ENCODE assay signal across 14 cellular contexts in the genomic region with DNA sequence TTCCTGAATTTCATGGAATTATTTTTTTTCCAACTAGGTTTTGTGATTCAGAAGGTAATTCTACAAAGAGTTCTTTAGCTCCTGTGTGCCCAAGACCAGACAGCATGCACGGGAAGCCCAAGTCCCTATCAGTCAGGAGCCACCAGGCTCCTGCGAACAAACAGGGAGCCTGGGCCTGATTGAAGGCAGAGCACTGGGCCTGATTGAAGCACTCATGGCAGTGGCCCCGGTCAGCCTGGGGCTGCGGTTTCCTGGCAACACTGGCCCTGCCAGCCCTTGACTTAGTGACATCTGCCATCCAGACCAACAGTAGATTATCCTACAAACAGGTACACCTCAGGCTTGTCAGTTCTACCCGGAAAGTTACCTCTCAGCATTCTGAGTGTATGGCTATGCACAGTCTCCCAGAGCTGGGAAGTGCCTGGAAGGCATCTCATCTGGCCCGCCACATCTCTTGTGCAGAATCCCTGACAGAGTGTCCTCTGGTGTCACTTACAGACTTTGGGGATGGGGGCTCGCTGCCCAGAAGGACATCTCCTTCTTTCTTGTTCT.
DNase-seq lines count a peak whose midpoint lies in the region; ATAC-seq, FAIRE-seq and TF ChIP-seq lines count a peak whose summit lies in the region.
"Had no signal": no experiment of that assay in that cellular context is flagged by ENCODE, and none has a peak within 500 bp of the region (broad histone marks: within the 10 kb centered on the region; RNA-seq: fewer than 3 reads in every experiment).

No MANE protein-coding gene starts in this region.

- CTCF ChIA-PET in HepG2 (lab: Yijun Ruan, JAX; ENCODE audit: low intra/inter-chr PET ratio, low total read pairs), result no interaction called here
- CTCF ChIA-PET in SK-N-SH (lab: Yijun Ruan, JAX), result interaction anchor here (0.7 to 4.6 kb wide), 13 partner anchors 9 to 175 kb away, joined by 3 to 21 read pairs (median 5); partner anchors contain the start of gene VEGFA

- H3K9me2 ChIP-seq in SK-N-SH, result no peaks in the 10 kb centered on the region

- no peaks in the 10 kb centered on the region for H3F3A ChIP-seq in SK-N-SH (replicated peaks; ENCODE audit: insufficient read depth)

- peak overlapping the region; percentile 15 for H2BK15ac ChIP-seq in mesenchymal stem cell (ENCODE audit: low read depth, poor library complexity, severe bottlenecking)

- no peak overlapping the region for H4K91ac ChIP-seq in mesenchymal stem cell (ENCODE audit: low read length)

- TF ChIP-seq POLR2A in right lobe of liver (IDR thresholded peaks at IDR 0.05), result no peak
- no peak for TF ChIP-seq POLR2A in HepG2 (IDR thresholded peaks at IDR 0.05; ENCODE audit: insufficient read depth in 1 of 2, low read depth in 2 of 2, low read length in 2 of 2)
- no peak for TF ChIP-seq POLR2A in thyroid gland (IDR thresholded peaks at IDR 0.05)

- H3K27ac ChIP-seq in right lobe of liver, result no peak overlapping the region
- no peak overlapping the region for H3K27ac ChIP-seq in HepG2 (ENCODE audit: extremely low read length, insufficient read depth, low read length)
- H3K27ac ChIP-seq in SK-N-SH (ENCODE audit: low read depth in 2 of 2, low read length in 1 of 2), result peak overlapping the region in 1 of 2 experiments; percentile 91; a peak in 2 of 4 replicates
- no peak overlapping the region for H3K27ac ChIP-seq in mesenchymal stem cell (ENCODE audit: low read length, poor library complexity, severe bottlenecking)
- no peak overlapping the region for H3K27ac ChIP-seq in thyroid gland
- H3K27ac ChIP-seq: BLaER1 had no signal

- H3K4me1 ChIP-seq in right lobe of liver, result peaks cover 0 to 40% (median 16%) of the 10 kb centered on the region in 4 donors
- H3K4me1 ChIP-seq in HepG2 (ENCODE audit: insufficient read depth, low read length), result peaks cover 54% of the 10 kb centered on the region
- H3K4me1 ChIP-seq in SK-N-SH (ENCODE audit: control insufficient read depth in 1 of 2, insufficient read depth in 2 of 2, low read depth in 1 of 2, low read length in 1 of 2), result peaks cover 0 to 68% of the 10 kb centered on the region in 2 experiments; a peak in 2 of 4 replicates
- H3K4me1 ChIP-seq in mesenchymal stem cell (ENCODE audit: control insufficient read depth, insufficient read depth, low read depth, low read length), result peaks cover 1% of the 10 kb centered on the region
- H3K4me1 ChIP-seq in thyroid gland, result peaks cover 13 to 30% of the 10 kb centered on the region in 2 donors

- no peaks in the 10 kb centered on the region for H3K36me3 ChIP-seq in right lobe of liver
- no peaks in the 10 kb centered on the region for H3K36me3 ChIP-seq in HepG2 (replicated peaks in 1 of 2; ENCODE audit: control insufficient read depth in 1 of 2, insufficient read depth in 2 of 2, low read length in 2 of 2)
- no peaks in the 10 kb centered on the region for H3K36me3 ChIP-seq in SK-N-SH (replicated peaks in 1 of 2; ENCODE audit: control insufficient read depth in 1 of 2, insufficient read depth in 2 of 2, low read length in 1 of 2)
- no peaks in the 10 kb centered on the region for H3K36me3 ChIP-seq in mesenchymal stem cell (ENCODE audit: control insufficient read depth in 1 of 2, insufficient read depth in 2 of 2, low read depth in 1 of 2, low read length in 2 of 2)
- H3K36me3 ChIP-seq in thyroid gland, result no peaks in the 10 kb centered on the region
- H3K36me3 ChIP-seq: BLaER1 had no signal

- no peak overlapping the region for H2BK5ac ChIP-seq in mesenchymal stem cell (ENCODE audit: low read depth, low read length, poor library complexity, severe bottlenecking)

- H3K4me3 ChIP-seq in right lobe of liver, result no peak overlapping the region
- H3K4me3 ChIP-seq in HepG2 (replicated peaks in 1 of 3; ENCODE audit: insufficient read depth in 1 of 3, low read depth in 2 of 3, low read length in 3 of 3), result no peak overlapping the region
- H3K4me3 ChIP-seq in SK-N-SH (ENCODE audit: low read depth in 2 of 2, low read length in 1 of 2), result no peak overlapping the region
- no peak overlapping the region for H3K4me3 ChIP-seq in mesenchymal stem cell (ENCODE audit: insufficient read depth in 1 of 2, low read depth in 1 of 2, low read length in 2 of 2)
- H3K4me3 ChIP-seq in thyroid gland (replicated peaks in 1 of 3), result no peak overlapping the region
- H3K4me3 ChIP-seq: BLaER1, GM23338 had no signal

- no peaks in the 10 kb centered on the region for H3K79me2 ChIP-seq in HepG2 (ENCODE audit: insufficient read depth, low read length)
- H3K79me2 ChIP-seq in SK-N-SH (ENCODE audit: insufficient read depth), result no peaks in the 10 kb centered on the region

- TF ChIP-seq EP300 in HepG2 (IDR thresholded peaks at IDR 0.05; ENCODE audit: low read depth in 2 of 2, low read length in 2 of 2) (no peak), HepG2 (CRISPR knock-in tag; IDR thresholded peaks at IDR 0.05; ENCODE audit: borderline replicate concordance) (no peak), SK-N-SH (IDR thresholded peaks at IDR 0.05; ENCODE audit: borderline replicate concordance in 1 of 2, low read depth in 1 of 2, low read length in 1 of 2) (peak in 1 of 2 experiments; percentile 91; a peak in 2 of 4 replicates)

- H3K9ac ChIP-seq in HepG2 (ENCODE audit: insufficient read depth, low read depth, low read length) (no peak overlapping the region), SK-N-SH (no peak overlapping the region), mesenchymal stem cell (ENCODE audit: low read length) (no peak overlapping the region)
- H3K9ac ChIP-seq: BLaER1 had no signal

- TF ChIP-seq CTCF in right lobe of liver (IDR thresholded peaks at IDR 0.05), result no peak
- TF ChIP-seq CTCF in HepG2 (CRISPR knock-in tag; IDR thresholded peaks at IDR 0.05), result no peak
- no peak for TF ChIP-seq CTCF in SK-N-SH (IDR thresholded peaks at IDR 0.05)
- TF ChIP-seq CTCF in thyroid gland (IDR thresholded peaks at IDR 0.05), result no peak

- no peak overlapping the region for H2BK12ac ChIP-seq in mesenchymal stem cell (ENCODE audit: low read length in 2 of 2)

- H3K23ac ChIP-seq in mesenchymal stem cell (ENCODE audit: low read length in 2 of 2), result no peak overlapping the region

- no peak overlapping the region for H3K4ac ChIP-seq in mesenchymal stem cell (ENCODE audit: low read depth in 1 of 2, low read length in 2 of 2)

- H3K18ac ChIP-seq in mesenchymal stem cell (ENCODE audit: low read depth in 1 of 2, low read length in 2 of 2), result no peak overlapping the region

- no CpG with 5 or more reads among the region's 7 CpGs for WGBS in right lobe of liver (ENCODE audit: insufficient coverage, low coverage, low lambda C conversion rate, missing lambda C conversion rate)
- 84% methylated on average over 7 of the region's 7 CpGs for WGBS in HepG2 (ENCODE audit: low lambda C conversion rate)
- 53% methylated on average over 7 of the region's 7 CpGs for WGBS in SK-N-SH (ENCODE audit: low lambda C conversion rate)
- 98% methylated on average over 7 of the region's 7 CpGs for WGBS in mesenchymal stem cell
- WGBS in thyroid gland, 2 donors, result 93 to 96% methylated on average over 4 to 7 of the region's 7 CpGs

- ATAC-seq in right lobe of liver (no peak), HepG2 (no peak)
- ATAC-seq: GM23338 had no signal

- in situ Hi-C loops in HepG2 (cut with HindIII; ENCODE audit: extremely low pct_ligation_motif_present, low pct_unique_long_range_greater_than_20kb), result no loop called here

- no peak overlapping the region for H2AK5ac ChIP-seq in mesenchymal stem cell (ENCODE audit: low read length, severe bottlenecking)

- intact Hi-C loops in right lobe of liver (cut with DNase I), result no loop called here
- intact Hi-C loops in HepG2 (cut with micrococcal nuclease; ENCODE audit: unreplicated experiment), result no loop called here
- intact Hi-C loops in thyroid gland (cut with DNase I), result no loop called here

- no TSS peak for BruUV-seq in HepG2 (replicated peaks; lab: Mats Ljungman, UMichigan)

- no peaks in the 10 kb centered on the region for H3K9me3 ChIP-seq in right lobe of liver
- no peaks in the 10 kb centered on the region for H3K9me3 ChIP-seq in HepG2 (ENCODE audit: low read length)
- no peaks in the 10 kb centered on the region for H3K9me3 ChIP-seq in SK-N-SH
- H3K9me3 ChIP-seq in mesenchymal stem cell (ENCODE audit: control insufficient read depth, low read length), result no peaks in the 10 kb centered on the region
- no peaks in the 10 kb centered on the region for H3K9me3 ChIP-seq in thyroid gland

- H2BK120ac ChIP-seq in mesenchymal stem cell (ENCODE audit: low read depth, low read length), result no peak overlapping the region

- POLR2A ChIA-PET in HepG2 (lab: Yijun Ruan, JAX), result no interaction called here
- POLR2A ChIA-PET in SK-N-SH (lab: Yijun Ruan, JAX), result interaction anchor here (0.7 to 1.6 kb wide), 8 partner anchors 9 to 153 kb away, joined by 3 to 5 read pairs (median 3); partner anchors contain the start of gene VEGFA

- H3K27me3 ChIP-seq in right lobe of liver, result no peaks in the 10 kb centered on the region
- H3K27me3 ChIP-seq in HepG2 (ENCODE audit: control insufficient read depth in 1 of 2, insufficient read depth in 2 of 2, low read length in 2 of 2), result no peaks in the 10 kb centered on the region
- H3K27me3 ChIP-seq in SK-N-SH (ENCODE audit: insufficient read depth), result no peaks in the 10 kb centered on the region
- H3K27me3 ChIP-seq in mesenchymal stem cell (ENCODE audit: control insufficient read depth in 1 of 2, insufficient read depth in 1 of 2, low read length in 2 of 2), result peaks cover 0 to 9% of the 10 kb centered on the region in 2 experiments
- no peaks in the 10 kb centered on the region for H3K27me3 ChIP-seq in thyroid gland
- H3K27me3 ChIP-seq: BLaER1 had no signal

- no peak for TF ChIP-seq RAD21 in HepG2 (CRISPR knock-in tag; IDR thresholded peaks at IDR 0.05)
- TF ChIP-seq RAD21 in SK-N-SH (IDR thresholded peaks at IDR 0.05; ENCODE audit: low read length), result peak; percentile 39; the same call in 1 of the 2 replicates

- peak in 2 of 3 donors; percentile 6 to 25 for DNase-seq in right lobe of liver
- no peak for DNase-seq in HepG2 (ENCODE audit: low spot score)
- DNase-seq in SK-N-SH, result peak; percentile 84
- DNase-seq in mesenchymal stem cell, result no peak
- no peak for DNase-seq in thyroid gland
- DNase-seq in 8988T, result no peak
- DNase-seq in HuH-7 (ENCODE audit: low spot score), result no peak
- DNase-seq: CD8-positive, alpha-beta memory T cell; DMS79; H9 had no signal

- FAIRE-seq in HepG2 (lab: Jason Lieb, UNC), result no peak
- FAIRE-seq: G401.6, GM12892 had no signal

- H4K8ac ChIP-seq in mesenchymal stem cell (ENCODE audit: low read length), result no peak overlapping the region

- H4K20me1 ChIP-seq in HepG2 (ENCODE audit: insufficient read depth, low read length) (no peaks in the 10 kb centered on the region), SK-N-SH (ENCODE audit: insufficient read depth) (no peaks in the 10 kb centered on the region)
- H4K20me1 ChIP-seq: BLaER1 had no signal

- no peak overlapping the region for H3K4me2 ChIP-seq in HepG2 (ENCODE audit: low read depth, low read length)
- no peak overlapping the region for H3K4me2 ChIP-seq in SK-N-SH
- H3K4me2 ChIP-seq in mesenchymal stem cell (ENCODE audit: low read length, poor library complexity, severe bottlenecking), result no peak overlapping the region
- H3K4me2 ChIP-seq: BLaER1, GM23338 had no signal

- H2AFZ ChIP-seq in HepG2 (ENCODE audit: low read length), result no peak overlapping the region
- no peak overlapping the region for H2AFZ ChIP-seq in SK-N-SH (ENCODE audit: low read depth)
- H2AFZ ChIP-seq in mesenchymal stem cell (ENCODE audit: low read depth, low read length), result no peak overlapping the region
- H2AFZ ChIP-seq: GM23338 had no signal

- H3K14ac ChIP-seq in mesenchymal stem cell (ENCODE audit: low read length in 2 of 2), result no peak overlapping the region

- H3K79me1 ChIP-seq in mesenchymal stem cell (replicated peaks; ENCODE audit: low read length, poor library complexity, severe bottlenecking), result no peaks in the 10 kb centered on the region

Comparison
In these comparisons a context has a peak if more than half of its experiments do, and no peak if none do; other contexts are left out.
1. DNase-seq: peak in right lobe of liver (2 of 3) and SK-N-SH (single experiment); none in HepG2 (single experiment), mesenchymal stem cell (single experiment), thyroid gland (0 of 2), 8988T (single experiment) and HuH-7 (single experiment).